11 cellular contexts compared by ENCODE assay signal in genomic region chr2:204026294-204026693, GRCh38.
DNase-seq lines count a peak whose midpoint lies in the region; ATAC-seq and TF ChIP-seq lines count a peak whose summit lies in the region.
"Had no signal": no experiment of that assay in that cellular context is flagged by ENCODE, and none has a peak within 500 bp of the region (broad histone marks: within the 10 kb centered on the region; RNA-seq: fewer than 3 reads in every experiment).

No MANE protein-coding gene starts in this region.

- H3K27me3 ChIP-seq in BLaER1 = no peaks in the 10 kb centered on the region
- no peaks in the 10 kb centered on the region for H3K27me3 ChIP-seq in GM06990 (replicated peaks; ENCODE audit: control insufficient read depth, insufficient read depth, low read length)
- H3K27me3 ChIP-seq in HAP-1 (ENCODE audit: low read depth) = peaks cover 5% of the 10 kb centered on the region; the same call in 1 of the 2 replicates
- H3K27me3 ChIP-seq in MG63 = 0 out of 2 replicates have a peak, but pooled peaks cover 2% of the 10 kb centered on the region

- no peaks in the 10 kb centered on the region for H4K20me1 ChIP-seq in BLaER1

- TF ChIP-seq CTCF in GM06990 (IDR thresholded peaks at IDR 0.05; ENCODE audit: insufficient read depth, low read length, poor library complexity, severe bottlenecking) = peak; percentile 53
- TF ChIP-seq CTCF in fibroblast of mammary gland (conservative IDR thresholded peaks at IDR 0.05; ENCODE audit: control insufficient read depth, insufficient read depth, low read depth, low read length) = peak; percentile 41

- H3K4me3 ChIP-seq in BLaER1 = no peak overlapping the region
- H3K4me3 ChIP-seq in GM06990 (replicated peaks; ENCODE audit: low read depth, low read length) = no peak overlapping the region
- no peak overlapping the region for H3K4me3 ChIP-seq in fibroblast of mammary gland (ENCODE audit: control insufficient read depth, low read depth, low read length)
- no peak overlapping the region for H3K4me3 ChIP-seq in HAP-1
- no peak overlapping the region for H3K4me3 ChIP-seq in MG63

- no peak for ATAC-seq in GM19455 (IDR thresholded peaks at IDR 0.05; ENCODE audit: unreplicated experiment)

- H3K36me3 ChIP-seq in BLaER1 (no peaks in the 10 kb centered on the region), GM06990 (ENCODE audit: control insufficient read depth, insufficient read depth, low read length) (no peaks in the 10 kb centered on the region), HAP-1 (replicated peaks) (no peaks in the 10 kb centered on the region), MG63 (no peaks in the 10 kb centered on the region)

- H3K4me1 ChIP-seq in BLaER1 = peaks cover 46% of the 10 kb centered on the region
- H3K4me1 ChIP-seq in HAP-1 = no peaks in the 10 kb centered on the region

- H3K4me2 ChIP-seq in BLaER1 = peak overlapping the region; percentile 60

- peak overlapping the region; percentile 17; the same call in 1 of the 2 replicates for H3K9ac ChIP-seq in BLaER1

- H3K9me3 ChIP-seq in BLaER1 = peaks cover 28% of the 10 kb centered on the region
- H3K9me3 ChIP-seq in HAP-1 = no peaks in the 10 kb centered on the region
- H3K9me3 ChIP-seq in MG63 = no peaks in the 10 kb centered on the region

- in situ Hi-C loops in HAP-1 (cut with MboI; ENCODE audit: low sequenced_read_pairs) = no loop called here

- DNase-seq in GM06990 (ENCODE audit: extremely low read depth, insufficient read length) = no peak
- DNase-seq in OCI-M1 (lab: John Stamatoyannopoulos, UW) = peak; percentile 6
- no peak for DNase-seq in fibroblast of mammary gland (ENCODE audit: low read depth)
- DNase-seq in islet precursor cell = no peak
- DNase-seq in HAP-1 (ENCODE audit: low spot score in 2 of 2) = no peak
- no peak for DNase-seq in MG63
- DNase-seq: GF-D8; kidney glomerular epithelial cell; stimulated activated naive CD4-positive, alpha-beta T cell had no signal

- peak overlapping the region; percentile 80 for H3K27ac ChIP-seq in BLaER1
